In the genomic region with DNA sequence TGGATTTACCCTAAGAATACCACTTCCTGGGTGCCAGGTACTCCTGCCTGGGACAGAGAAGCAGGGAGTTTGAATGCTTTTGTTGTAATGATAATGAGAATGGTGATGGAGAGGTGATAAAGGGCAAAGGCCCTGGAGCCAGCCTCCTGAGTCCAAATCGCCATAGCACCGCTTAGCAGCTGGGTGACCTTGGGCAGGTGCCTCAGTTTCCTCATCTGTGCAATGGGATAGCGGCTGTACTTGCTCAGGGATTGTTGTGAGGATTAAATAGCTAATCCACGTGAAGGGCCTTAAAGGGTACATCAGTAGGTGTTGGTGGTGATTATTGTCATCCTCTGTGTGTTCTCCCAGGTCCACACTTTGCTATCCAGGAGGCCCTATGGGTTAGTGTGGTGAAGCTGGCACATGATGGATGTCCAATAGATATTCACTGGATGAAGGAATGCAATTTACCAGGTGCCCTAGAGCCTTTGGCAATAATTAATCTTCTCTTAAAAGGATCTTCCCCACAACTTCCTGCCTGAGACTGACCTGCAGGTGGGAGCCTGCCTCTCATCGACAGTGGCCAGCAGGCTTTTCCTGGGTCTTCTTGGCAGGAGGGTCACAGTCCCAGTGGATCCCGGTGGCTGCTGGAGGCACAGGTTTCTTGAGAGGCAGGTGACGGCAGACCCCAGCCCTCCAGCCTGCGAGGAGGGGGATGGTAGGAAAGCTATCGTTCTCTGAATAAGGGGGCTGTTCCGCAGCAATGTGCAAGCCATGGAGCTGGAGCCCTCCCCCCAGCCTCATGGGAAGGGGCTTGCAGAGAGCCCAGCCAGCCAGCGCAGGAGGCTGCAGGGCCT, we compare ENCODE assay signal across 1 cellular context.
TF ChIP-seq lines count a peak whose summit lies in the region.

No MANE protein-coding gene starts in this region.

TF ChIP-seq in HepG2, 621 proteins besides CTCF, POLR2A, EP300 and RAD21:
- no peak for TF ChIP-seq HIVEP1 (CRISPR knock-in tag; IDR thresholded peaks at IDR 0.05)
- no peak for TF ChIP-seq GABPA (IDR thresholded peaks at IDR 0.05; ENCODE audit: low read depth, low read length)
- TF ChIP-seq GABPA (CRISPR knock-in tag; IDR thresholded peaks at IDR 0.05; ENCODE audit: low read depth) = no peak
- TF ChIP-seq RFX1 (IDR thresholded peaks at IDR 0.05) = no peak
- no peak for TF ChIP-seq SNAI1 (CRISPR knock-in tag; IDR thresholded peaks at IDR 0.05; ENCODE audit: borderline replicate concordance)
- peak; percentile 71 for TF ChIP-seq ZNF629 (CRISPR knock-in tag; conservative IDR thresholded peaks at IDR 0.05)
- TF ChIP-seq, protein P1, sequence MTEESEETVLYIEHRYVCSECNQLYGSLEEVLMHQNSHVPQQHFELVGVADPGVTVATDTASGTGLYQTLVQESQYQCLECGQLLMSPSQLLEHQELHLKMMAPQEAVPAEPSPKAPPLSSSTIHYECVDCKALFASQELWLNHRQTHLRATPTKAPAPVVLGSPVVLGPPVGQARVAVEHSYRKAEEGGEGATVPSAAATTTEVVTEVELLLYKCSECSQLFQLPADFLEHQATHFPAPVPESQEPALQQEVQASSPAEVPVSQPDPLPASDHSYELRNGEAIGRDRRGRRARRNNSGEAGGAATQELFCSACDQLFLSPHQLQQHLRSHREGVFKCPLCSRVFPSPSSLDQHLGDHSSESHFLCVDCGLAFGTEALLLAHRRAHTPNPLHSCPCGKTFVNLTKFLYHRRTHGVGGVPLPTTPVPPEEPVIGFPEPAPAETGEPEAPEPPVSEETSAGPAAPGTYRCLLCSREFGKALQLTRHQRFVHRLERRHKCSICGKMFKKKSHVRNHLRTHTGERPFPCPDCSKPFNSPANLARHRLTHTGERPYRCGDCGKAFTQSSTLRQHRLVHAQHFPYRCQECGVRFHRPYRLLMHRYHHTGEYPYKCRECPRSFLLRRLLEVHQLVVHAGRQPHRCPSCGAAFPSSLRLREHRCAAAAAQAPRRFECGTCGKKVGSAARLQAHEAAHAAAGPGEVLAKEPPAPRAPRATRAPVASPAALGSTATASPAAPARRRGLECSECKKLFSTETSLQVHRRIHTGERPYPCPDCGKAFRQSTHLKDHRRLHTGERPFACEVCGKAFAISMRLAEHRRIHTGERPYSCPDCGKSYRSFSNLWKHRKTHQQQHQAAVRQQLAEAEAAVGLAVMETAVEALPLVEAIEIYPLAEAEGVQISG (CRISPR knock-in tag; IDR thresholded peaks at IDR 0.05) = no peak
